23 cellular contexts compared by ENCODE assay signal in genomic region chr6:39765508-39766065, GRCh38. TPM values are rescaled to one million over a fixed set of nuclear protein-coding genes. Genes with fewer than 3 reads are reported as not detected.
A peak's percentile ranks its signal among the peaks of the same experiment; 100 is the strongest.
DNase-seq lines count a peak whose midpoint lies in the region; ATAC-seq and TF ChIP-seq lines count a peak whose summit lies in the region.
"Had no signal": no experiment of that assay in that cellular context is flagged by ENCODE, and none has a peak within 500 bp of the region (broad histone marks: within the 10 kb centered on the region; RNA-seq: fewer than 3 reads in every experiment).

No MANE protein-coding gene starts in this region.

- POLR2A ChIA-PET in GM10248 (lab: Yijun Ruan, JAX): no interaction called here

- TF ChIP-seq CTCF in GM10248 (IDR thresholded peaks at IDR 0.05; ENCODE audit: control extremely low read depth, extremely low read depth, low read depth, missing control alignments): no peak

- DNase-seq in COLO829 (ENCODE audit: low spot score) (peak; percentile 94), astrocyte of the hippocampus (ENCODE audit: low read depth, low spot score) (peak; percentile 38), islet precursor cell (peak; percentile 76), sciatic nerve (ENCODE audit: low spot score) (no peak), HuH-7 (ENCODE audit: low spot score) (no peak), head of caudate nucleus (no peak), GM10248 (ENCODE audit: extremely low spot score) (no peak)
- DNase-seq: 8988T, COR-L47, DMS 273 treated with DMSO at 0.1 percent for 48 hours, DND-41, GM23248, KG1, NCI-H1417 treated with DMSO at 0.1 percent for 48 hours, NCI-H187 treated with DMSO at 0.1 percent for 48 hours, NCI-H226, NCI-H524, NCI-H82, OCI-M1, SHP77 had no signal

- intact Hi-C loops in sciatic nerve (cut with DNase I) (no loop called here), head of caudate nucleus (cut with DNase I) (no loop called here)

- ATAC-seq in sciatic nerve (peak; percentile 91), HG02885 (IDR thresholded peaks at IDR 0.05; ENCODE audit: poor library complexity, unreplicated experiment) (no peak)
- ATAC-seq: HCT116, HepG2 had no signal

- CTCF ChIA-PET in GM10248 (lab: Yijun Ruan, JAX): interaction anchor here (1.0 kb wide), 1 partner anchor 12 kb away, joined by 4 read pairs; no protein-coding TSS in a partner anchor

RNA-seq across cellular contexts. Expression of gene DAAM2, which starts 26.6 kb away (rescaled TPM):
- total RNA-seq in sciatic nerve: 61.9 TPM
- total RNA-seq: HepG2 had no signal

RNA-seq across cellular contexts. Expression of gene KIF6, which starts 40.4 kb away (rescaled TPM):
- total RNA-seq in sciatic nerve: 0.53 TPM

Comparison
In these comparisons a context has a peak if more than half of its experiments do, and no peak if none do; other contexts are left out.
1. DNase-seq: peak in COLO829 (single experiment), astrocyte of the hippocampus (single experiment) and islet precursor cell (single experiment); none in sciatic nerve (single experiment), HuH-7 (single experiment), head of caudate nucleus (0 of 42) and GM10248 (single experiment).